30 cellular contexts compared by ENCODE assay signal in the genomic region with DNA sequence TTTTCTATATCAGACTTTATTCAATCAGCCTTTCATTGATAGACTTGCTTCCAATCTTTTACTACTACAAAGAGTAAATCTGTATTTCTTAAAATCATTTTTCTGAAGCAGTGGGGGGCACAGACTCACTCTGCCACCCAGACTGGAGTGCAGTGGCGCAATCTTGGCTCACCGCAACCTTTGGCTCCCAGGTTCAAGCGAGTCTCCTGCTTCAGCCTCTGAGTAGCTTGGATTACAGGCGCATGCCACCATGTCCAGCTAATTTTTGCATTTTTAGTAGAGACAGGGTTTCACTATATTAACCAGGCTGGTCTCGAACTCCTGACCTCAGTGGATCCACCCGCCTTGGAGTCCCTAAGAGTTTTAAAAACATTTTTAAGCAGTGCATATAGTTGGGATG.
"Had no signal": no experiment of that assay in that cellular context is flagged by ENCODE, and none has a peak within 500 bp of the region (broad histone marks: within the 10 kb centered on the region; RNA-seq: fewer than 3 reads in every experiment).

No MANE protein-coding gene starts in this region.

- H3K4me3 ChIP-seq: pancreas, prostate gland, right lobe of liver, sigmoid colon, skin epidermis, smooth muscle cell, spleen, suprapubic skin, testis, tibial artery, transverse colon, upper lobe of left lung, vagina had no signal

- ATAC-seq: naive thymus-derived CD8-positive, alpha-beta T cell; natural killer cell treated with Interleukin-12 subunit alpha and Interleukin-12 subunit beta and Interleukin-15 and Interleukin-18, amount 100 ng/mL, for 72 hours; pancreas; right cardiac atrium; right lobe of liver; stimulated activated memory B cell treated with anti-CD40 and anti-IgM and Interleukin-4, amounts not matched to agents 10 μg/mL and 1 μg/mL and 100 μg/mL, for 72 hours; stimulated activated naive CD8-positive, alpha-beta T cell treated with anti-CD3 and anti-CD28 coated beads, Interleukin-15, amount 100 ng/mL, for 72 hours; stimulated activated naive CD8-positive, alpha-beta T cell treated with anti-CD3 and anti-CD28 coated beads, Interleukin-15, Interleukin-2, amounts not matched to agents 100 U/mL and 50 U/mL, for 24 hours had no signal

- H3K36me3 ChIP-seq: neutrophil, pancreas, prostate gland, right lobe of liver, sigmoid colon, spleen, suprapubic skin, tibial artery, transverse colon, upper lobe of left lung, vagina had no signal

- H3K4me1 ChIP-seq: prostate gland, right lobe of liver, spleen, suprapubic skin, testis, tibial artery, transverse colon, upper lobe of left lung, vagina had no signal

- H3K27ac ChIP-seq: neutrophil, pancreas, prostate gland, right lobe of liver, sigmoid colon, skin epidermis, spleen, suprapubic skin, testis, tibial artery, transverse colon, upper lobe of left lung, vagina had no signal

- H3K9me3 ChIP-seq: neutrophil, pancreas, prostate gland, right lobe of liver, sigmoid colon, testis, tibial artery, transverse colon, upper lobe of left lung, vagina had no signal

- H3K27me3 ChIP-seq: neutrophil, pancreas, right lobe of liver, sigmoid colon, spleen, suprapubic skin, testis, tibial artery, transverse colon, upper lobe of left lung, vagina had no signal

- DNase-seq: naive B cell; naive thymus-derived CD8-positive, alpha-beta T cell; nephron progenitor cell; nucleus accumbens; pancreas; right lobe of liver; sigmoid colon; spleen; stimulated activated CD4-positive, alpha-beta T cell treated with anti-CD3 and anti-CD28 coated beads, Interleukin-12 subunit alpha, Interleukin-12 subunit beta, amount 100 ng/mL, for 4 hours; stimulated activated CD4-positive, alpha-beta T cell treated with anti-CD3 and anti-CD28 coated beads, Interleukin-1b, Interleukin-23, amount 100 ng/mL, for 48 hours; stimulated activated CD4-positive, alpha-beta T cell treated with anti-CD3 and anti-CD28 coated beads, Interleukin-4, amount 100 ng/mL, for 1 hour; stimulated activated CD4-positive, alpha-beta T cell treated with anti-CD3 and anti-CD28 coated beads, Interleukin-4, amount 100 ng/mL, for 4 hours; stimulated activated CD8-positive, alpha-beta memory T cell treated with anti-CD3 and anti-CD28 coated beads, Interleukin-4, amount 100 ng/mL, for 48 hours; stimulated activated naive CD4-positive, alpha-beta T cell; stimulated activated naive CD8-positive, alpha-beta T cell treated with anti-CD3 and anti-CD28 coated beads, Interleukin-15, amount 100 ng/mL, for 72 hours; stimulated activated naive CD8-positive, alpha-beta T cell treated with anti-CD3 and anti-CD28 coated beads, Interleukin-15, Interleukin-2, amounts not matched to agents 100 U/mL and 50 U/mL, for 24 hours; substantia nigra; testis; tibial artery; transverse colon; upper lobe of left lung had no signal
